In genomic region chr7:114086491-114086905, GRCh38 we compare ENCODE assay signal across 8 cellular contexts.
A peak's percentile ranks its signal among the peaks of the same experiment; 100 is the strongest.
DNase-seq lines count a peak whose midpoint lies in the region; ATAC-seq and TF ChIP-seq lines count a peak whose summit lies in the region.

No MANE protein-coding gene starts in this region.

- peaks cover 19% of the 10 kb centered on the region for H3K27me3 Mint-ChIP-seq in endothelial cell (ENCODE audit: unreplicated experiment)
- peaks cover 65 to 73% (median 66%) of the 10 kb centered on the region in 3 donors for H3K27me3 Mint-ChIP-seq in naive B cell

- H3K4me1 Mint-ChIP-seq in endothelial cell (ENCODE audit: unreplicated experiment) = peaks cover 28% of the 10 kb centered on the region
- H3K4me1 Mint-ChIP-seq in naive B cell = peaks cover 29 to 54% (median 45%) of the 10 kb centered on the region in 3 donors

- H3K9me2 ChIP-seq in Karpas-422 (replicated peaks; ENCODE audit: insufficient read depth, low read length) = no peaks in the 10 kb centered on the region

- no peaks in the 10 kb centered on the region for H3K36me3 ChIP-seq in Karpas-422 (ENCODE audit: insufficient read depth, low read length)

- H3K79me2 ChIP-seq in Karpas-422 (ENCODE audit: low read length) = no peaks in the 10 kb centered on the region

- H3K4me3 ChIP-seq in Karpas-422 (ENCODE audit: low read length) = no peak overlapping the region

- peak; percentile 18 to 32 for ATAC-seq in naive B cell (ENCODE audit: low read depth in 2 of 2)

- H3K27ac Mint-ChIP-seq in endothelial cell (ENCODE audit: unreplicated experiment) (peak overlapping the region; percentile 64), naive B cell (peak overlapping the region in 3 of 6 donors; percentile 60 to 69 (median 63))

- H3K27ac ChIP-seq in Karpas-422 (ENCODE audit: low read length) = no peak overlapping the region

- no peak overlapping the region for H2AFZ ChIP-seq in Karpas-422 (ENCODE audit: low read length)

- peak; percentile 3 for DNase-seq in NCI-H2107 treated with DMSO at 0.1 percent for 48 hours (lab: John Stamatoyannopoulos, UW; ENCODE audit: unreplicated experiment)
- no peak for DNase-seq in NCI-H2107 (lab: John Stamatoyannopoulos, UW)
- peak; percentile 34 for DNase-seq in NCI-H748 treated with DMSO at 0.1 percent for 48 hours (lab: John Stamatoyannopoulos, UW)
- peak; percentile 27 for DNase-seq in endothelial cell (ENCODE audit: low spot score)
- DNase-seq in naive B cell = peak; percentile 18
- no peak for DNase-seq in Karpas-422
- no peak for DNase-seq in medulla oblongata (ENCODE audit: extremely low spot score)
- DNase-seq in DMS153 (lab: John Stamatoyannopoulos, UW) = no peak

- no peak overlapping the region for H3K9ac ChIP-seq in Karpas-422 (ENCODE audit: low read length)

- no peaks in the 10 kb centered on the region for H3K36me3 Mint-ChIP-seq in endothelial cell (ENCODE audit: low read depth, unreplicated experiment)
- H3K36me3 Mint-ChIP-seq in naive B cell = peaks cover 0 to 8% of the 10 kb centered on the region in 2 donors

- H3K9me3 ChIP-seq in Karpas-422 (ENCODE audit: low read length) = peaks cover 17% of the 10 kb centered on the region

- H3K4me1 ChIP-seq in Karpas-422 (ENCODE audit: low read length) = no peaks in the 10 kb centered on the region

- no peaks in the 10 kb centered on the region for H4K20me1 ChIP-seq in Karpas-422 (ENCODE audit: insufficient read depth, low read depth, low read length)

- peak overlapping the region; percentile 95 for H3K4me3 Mint-ChIP-seq in endothelial cell (ENCODE audit: unreplicated experiment)
- H3K4me3 Mint-ChIP-seq in naive B cell = peak overlapping the region; percentile 84 to 92 (median 90)

- H3K27me3 ChIP-seq in Karpas-422 (ENCODE audit: low read length) = no peaks in the 10 kb centered on the region

- H3K4me2 ChIP-seq in Karpas-422 (ENCODE audit: low read depth, low read length, poor library complexity, severe bottlenecking) = no peak overlapping the region

- TF ChIP-seq CTCF in endothelial cell (IDR thresholded peaks at IDR 0.05; ENCODE audit: unreplicated experiment) = no peak

- H3K9me3 Mint-ChIP-seq in endothelial cell (ENCODE audit: unreplicated experiment) (no peaks in the 10 kb centered on the region), naive B cell (peaks cover 0 to 7% (median 0%) of the 10 kb centered on the region in 7 donors)

Comparison
In these comparisons a context has a peak if more than half of its experiments do, and no peak if none do; other contexts are left out.
1. DNase-seq: peak in NCI-H2107 treated with DMSO at 0.1 percent for 48 hours (single experiment), NCI-H748 treated with DMSO at 0.1 percent for 48 hours (single experiment), endothelial cell (single experiment) and naive B cell (single experiment); none in NCI-H2107 (single experiment), Karpas-422 (single experiment), medulla oblongata (single experiment) and DMS153 (single experiment).